ENCODE assay signal across 12 cellular contexts in genomic region chr12:59055204-59055839, GRCh38.
DNase-seq lines count a peak whose midpoint lies in the region; ATAC-seq and TF ChIP-seq lines count a peak whose summit lies in the region.
"Had no signal": no experiment of that assay in that cellular context is flagged by ENCODE, and none has a peak within 500 bp of the region (broad histone marks: within the 10 kb centered on the region; RNA-seq: fewer than 3 reads in every experiment).

No MANE protein-coding gene starts in this region.

- H3K4me3 ChIP-seq in mucosa of descending colon, result no peak overlapping the region
- H3K4me3 ChIP-seq: cardiac muscle cell, ovary, thyroid gland had no signal

- no peak overlapping the region for H3K27ac Mint-ChIP-seq in T-cell

- peaks cover 0 to 3% (median 0%) of the 10 kb centered on the region in 3 donors for H3K9me3 Mint-ChIP-seq in T-cell

- no peaks in the 10 kb centered on the region for H3K36me3 Mint-ChIP-seq in T-cell

- peaks cover 10% of the 10 kb centered on the region for H3K4me1 ChIP-seq in mucosa of descending colon (ENCODE audit: low read depth)
- H3K4me1 ChIP-seq: thyroid gland had no signal

- peak; percentile 76 for ATAC-seq in GM18858 (IDR thresholded peaks at IDR 0.05; ENCODE audit: unreplicated experiment)
- ATAC-seq in HG02973 (IDR thresholded peaks at IDR 0.05; ENCODE audit: unreplicated experiment), result peak; percentile 96
- peak; percentile 95 for ATAC-seq in mucosa of descending colon
- no peak for ATAC-seq in T-cell (replicated peaks in 1 of 4)

- H3K27me3 Mint-ChIP-seq in T-cell, result no peaks in the 10 kb centered on the region

- no peaks in the 10 kb centered on the region for H3K9me3 ChIP-seq in mucosa of descending colon
- H3K9me3 ChIP-seq: ovary, thyroid gland had no signal

- H3K4me3 Mint-ChIP-seq in T-cell, result no peak overlapping the region

- no peaks in the 10 kb centered on the region for H3K4me1 Mint-ChIP-seq in T-cell

- intact Hi-C loops in mucosa of descending colon (cut with DNase I, micrococcal nuclease), result no loop called here

- POLR2A ChIA-PET in T-cell (lab: Charles Lee), result no interaction called here

- no peak for TF ChIP-seq CTCF in mucosa of descending colon (IDR thresholded peaks at IDR 0.05)

- DNase-seq in SW480 (ENCODE audit: low spot score), result peak; percentile 79
- no peak for DNase-seq in mucosa of descending colon
- no peak for DNase-seq in T-cell
- no peak for DNase-seq in occipital lobe (lab: John Stamatoyannopoulos, UW)
- DNase-seq in activated CD4-positive, alpha-beta T cell treated with anti-CD3 and anti-CD28 coated beads for 48 hours, result no peak
- DNase-seq in activated gamma-delta T cell treated with Interleukin-2 at 50 U/mL for 16 hours, result no peak
- DNase-seq: OCI-M1, ovary, thyroid gland had no signal

- CTCF ChIA-PET in T-cell (lab: Charles Lee), result no interaction called here

- H3K36me3 ChIP-seq in mucosa of descending colon (ENCODE audit: low read depth), result no peaks in the 10 kb centered on the region
- H3K36me3 ChIP-seq: cardiac muscle cell, ovary, thyroid gland had no signal

Comparison
In these comparisons a context has a peak if more than half of its experiments do, and no peak if none do; other contexts are left out.
1. ATAC-seq: peak in GM18858 (single experiment), HG02973 (single experiment) and mucosa of descending colon (single experiment); none in T-cell (0 of 4).